20 cellular contexts compared by ENCODE assay signal in the genomic region with DNA sequence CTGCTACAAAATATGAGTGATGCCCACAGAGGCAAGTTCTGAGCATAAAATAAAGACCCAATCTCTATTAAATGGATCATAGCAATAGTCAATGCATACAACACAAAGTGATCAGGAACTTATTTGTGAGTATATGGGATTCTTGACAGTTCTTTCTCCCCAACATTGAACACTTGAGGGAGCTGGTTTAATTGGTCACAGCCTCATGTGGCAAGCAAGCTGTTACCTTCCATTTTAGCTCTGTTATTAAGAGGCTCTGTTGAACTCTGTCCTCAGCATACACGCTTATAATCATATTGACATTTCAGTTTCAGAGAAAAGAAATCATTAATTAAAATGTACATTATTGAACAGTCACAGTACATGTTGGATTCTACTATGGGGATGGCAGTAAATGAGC. TPM values are rescaled to one million over a fixed set of nuclear protein-coding genes. Genes with fewer than 3 reads are reported as not detected.
DNase-seq lines count a peak whose midpoint lies in the region; ATAC-seq, FAIRE-seq and TF ChIP-seq lines count a peak whose summit lies in the region.
"Had no signal": no experiment of that assay in that cellular context is flagged by ENCODE, and none has a peak within 500 bp of the region (broad histone marks: within the 10 kb centered on the region; RNA-seq: fewer than 3 reads in every experiment).

No MANE protein-coding gene starts in this region.

- FAIRE-seq in bronchial epithelial cell (lab: Jason Lieb, UNC) (no peak), islet of Langerhans (lab: Jason Lieb, UNC) (peak; percentile 91)
- FAIRE-seq: G401.6, H54, HTR-8/SVneo, RCC 7860 had no signal

- no peak overlapping the region for H3K4me3 ChIP-seq in H7 (ENCODE audit: insufficient read depth, low read depth, low read length)
- no peak overlapping the region for H3K4me3 ChIP-seq in bronchial epithelial cell (ENCODE audit: low read depth, low read length)
- H3K4me3 ChIP-seq: BLaER1 treated with 17β-estradiol and CSF1 and Interleukin-3, amounts not matched to agents 10 nM and 100 nM; SJSA1 had no signal

- no peak for ATAC-seq in HG03342 (IDR thresholded peaks at IDR 0.05; ENCODE audit: unreplicated experiment)
- no peak for ATAC-seq in HG02938 (IDR thresholded peaks at IDR 0.05; ENCODE audit: unreplicated experiment)
- ATAC-seq: CD8-positive, alpha-beta T cell had no signal

- H3K27me3 ChIP-seq in H7 (ENCODE audit: control insufficient read depth, insufficient read depth, low read length) (no peaks in the 10 kb centered on the region; the same call in 1 of the 2 replicates), bronchial epithelial cell (ENCODE audit: control insufficient read depth, insufficient read depth, low read length) (no peaks in the 10 kb centered on the region)
- H3K27me3 ChIP-seq: BLaER1 treated with 17β-estradiol and CSF1 and Interleukin-3, amounts not matched to agents 10 nM and 100 nM; SJSA1 had no signal

- DNase-seq in DMS 273 treated with DMSO at 0.1 percent for 48 hours (lab: John Stamatoyannopoulos, UW), result peak; percentile 8
- DNase-seq in H7, result peak; percentile 10
- peak; percentile 10 for DNase-seq in bronchial epithelial cell (ENCODE audit: low read depth)
- no peak for DNase-seq in superior temporal gyrus (ENCODE audit: extremely low spot score)
- DNase-seq: CD8-positive, alpha-beta T cell; MV-4-11; NCI-H1105 treated with DMSO at 0.1 percent for 48 hours; NCI-H2029 treated with DMSO at 0.1 percent for 48 hours; NCI-H446; NCI-H526; OCI-M1 had no signal

- H3K36me3 ChIP-seq in H7 (replicated peaks; ENCODE audit: control insufficient read depth, insufficient read depth, low read length) (no peaks in the 10 kb centered on the region), bronchial epithelial cell (ENCODE audit: control insufficient read depth, insufficient read depth, low read length) (no peaks in the 10 kb centered on the region)
- H3K36me3 ChIP-seq: BLaER1 treated with 17β-estradiol and CSF1 and Interleukin-3, amounts not matched to agents 10 nM and 100 nM; SJSA1 had no signal

- TF ChIP-seq CTCF in bronchial epithelial cell (IDR thresholded peaks at IDR 0.05; ENCODE audit: insufficient read depth, low read length, severe bottlenecking), result peak; percentile 12

RNA-seq across cellular contexts. Expression of gene PAX3, which starts 37.6 kb away (rescaled TPM):
- total RNA-seq in H7 (2014; rRNA removed; shearing (Covaris generic)), result not detected in 2 replicates
- total RNA-seq in bronchial epithelial cell, result not detected in 2 replicates
- total RNA-seq: CD8-positive, alpha-beta T cell had no signal
